ENCODE assay signal across 1 cellular context in genomic region chr6:14276667-14277404, GRCh38.
TF ChIP-seq lines count a peak whose summit lies in the region.

No MANE protein-coding gene starts in this region.

TF ChIP-seq in HepG2, 621 proteins besides CTCF, POLR2A, EP300 and RAD21 (continued from another document):
- no peak for TF ChIP-seq ZNF512B (CRISPR knock-in tag; IDR thresholded peaks at IDR 0.05; ENCODE audit: borderline replicate concordance)
